In genomic region chr13:113491982-113492381, GRCh38 we compare ENCODE assay signal across 9 cellular contexts. TPM values are rescaled to one million over a fixed set of nuclear protein-coding genes. Genes with fewer than 3 reads are reported as not detected.
DNase-seq lines count a peak whose midpoint lies in the region; ATAC-seq and TF ChIP-seq lines count a peak whose summit lies in the region.
"Had no signal": no experiment of that assay in that cellular context is flagged by ENCODE, and none has a peak within 500 bp of the region (broad histone marks: within the 10 kb centered on the region; RNA-seq: fewer than 3 reads in every experiment).

No MANE protein-coding gene starts in this region.

- H3K9ac ChIP-seq in OCI-LY3 (ENCODE audit: low read length) = no peak overlapping the region
- peak overlapping the region; percentile 62 for H3K9ac ChIP-seq in endodermal cell (ENCODE audit: extremely low read depth, low read length, poor library complexity, severe bottlenecking)
- H3K9ac ChIP-seq in neuronal stem cell (ENCODE audit: low read depth, low read length, poor library complexity) = no peak overlapping the region

- H4K20me1 ChIP-seq in OCI-LY3 (ENCODE audit: insufficient read depth, low read length) = peaks cover 26% of the 10 kb centered on the region

- 64 to 67% methylated on average over 9 of the region's 9 CpGs for WGBS in endodermal cell (ENCODE audit: insufficient coverage in 1 of 2, insufficient read length in 1 of 2), 2 experiments
- WGBS in neuronal stem cell (ENCODE audit: extremely low coverage in 2 of 2, insufficient read length in 2 of 2, insufficient replicate concordance in 1 of 2), 2 donors = no CpG with 5 or more reads among the region's 9 CpGs

- H3K27ac Mint-ChIP-seq in CD4-positive, CD25-positive, alpha-beta regulatory T cell = peak overlapping the region in 2 of 3 donors; percentile 51 to 91
- H3K27ac Mint-ChIP-seq in endodermal cell = peak overlapping the region; percentile 55

- peaks cover 4% of the 10 kb centered on the region for H3K79me1 ChIP-seq in neuronal stem cell (ENCODE audit: low read depth, low read length)

- H2BK120ac ChIP-seq in neuronal stem cell (ENCODE audit: low read depth, low read length) = no peak overlapping the region

- no peak overlapping the region for H2BK12ac ChIP-seq in neuronal stem cell (ENCODE audit: low read length)

- no peak for ATAC-seq in CD4-positive, CD25-positive, alpha-beta regulatory T cell (ENCODE audit: low read depth in 2 of 2)
- ATAC-seq in HG02852 (IDR thresholded peaks at IDR 0.05; ENCODE audit: unreplicated experiment) (no peak), HG03521 (IDR thresholded peaks at IDR 0.05; ENCODE audit: unreplicated experiment) (no peak), GM19035 (IDR thresholded peaks at IDR 0.05; ENCODE audit: unreplicated experiment) (no peak)

- H3K36me3 Mint-ChIP-seq in CD4-positive, CD25-positive, alpha-beta regulatory T cell = peaks cover 16% of the 10 kb centered on the region
- H3K36me3 Mint-ChIP-seq in endodermal cell (ENCODE audit: low read depth) = peaks cover 14% of the 10 kb centered on the region

- no peak overlapping the region for H3K4ac ChIP-seq in neuronal stem cell (ENCODE audit: low read length)

- H2AK5ac ChIP-seq in neuronal stem cell (ENCODE audit: low read depth, low read length) = no peak overlapping the region

- no peak overlapping the region for H4K91ac ChIP-seq in neuronal stem cell (ENCODE audit: low read depth, low read length, poor library complexity)

- no peaks in the 10 kb centered on the region for H3K27me3 Mint-ChIP-seq in CD4-positive, CD25-positive, alpha-beta regulatory T cell
- H3K27me3 Mint-ChIP-seq in endodermal cell (ENCODE audit: insufficient read depth) = no peaks in the 10 kb centered on the region

- peaks cover 58% of the 10 kb centered on the region for H3K79me2 ChIP-seq in OCI-LY3 (ENCODE audit: low read length)

- H3K27ac ChIP-seq in CD4-positive, CD25-positive, alpha-beta regulatory T cell (ENCODE audit: insufficient read depth, low read length, poor library complexity, severe bottlenecking) = no peak overlapping the region
- H3K27ac ChIP-seq in OCI-LY3 (ENCODE audit: low read length) (no peak overlapping the region), endodermal cell (ENCODE audit: low read depth, low read length) (no peak overlapping the region), neuronal stem cell (replicated peaks; ENCODE audit: low read length) (no peak overlapping the region)

- no peaks in the 10 kb centered on the region for H3K9me3 Mint-ChIP-seq in CD4-positive, CD25-positive, alpha-beta regulatory T cell
- H3K9me3 Mint-ChIP-seq in endodermal cell = no peaks in the 10 kb centered on the region

- no peaks in the 10 kb centered on the region for H3K27me3 ChIP-seq in CD4-positive, CD25-positive, alpha-beta regulatory T cell (ENCODE audit: control insufficient read depth, insufficient read depth, low read length)
- H3K27me3 ChIP-seq in OCI-LY3 (ENCODE audit: low read depth, low read length) (no peaks in the 10 kb centered on the region), endodermal cell (ENCODE audit: control insufficient read depth, insufficient read depth, low read length, poor library complexity, severe bottlenecking) (no peaks in the 10 kb centered on the region), neuronal stem cell (ENCODE audit: control insufficient read depth in 3 of 3, insufficient read depth in 3 of 3, low read depth in 1 of 3, low read length in 3 of 3) (no peaks in the 10 kb centered on the region)

- no peak overlapping the region for H2BK5ac ChIP-seq in neuronal stem cell (ENCODE audit: low read length)

- DNase-seq in CD4-positive, CD25-positive, alpha-beta regulatory T cell = no peak
- DNase-seq in endodermal cell = no peak
- no peak for DNase-seq in neuronal stem cell (ENCODE audit: low spot score)
- DNase-seq in T-helper 9 cell = no peak
- DNase-seq: stimulated activated CD4-positive, alpha-beta T cell treated with anti-CD3 and anti-CD28 coated beads, Interleukin-15, amount 100 ng/mL, for 24 hours had no signal

- H3K4me1 Mint-ChIP-seq in CD4-positive, CD25-positive, alpha-beta regulatory T cell = peaks cover 28 to 80% (median 59%) of the 10 kb centered on the region in 4 donors
- peaks cover 62% of the 10 kb centered on the region for H3K4me1 Mint-ChIP-seq in endodermal cell

- no peak overlapping the region for H3K23ac ChIP-seq in neuronal stem cell (ENCODE audit: low read depth, low read length, poor library complexity)

- H2BK15ac ChIP-seq in neuronal stem cell (ENCODE audit: low read length) = no peak overlapping the region

- H3K4me3 ChIP-seq in CD4-positive, CD25-positive, alpha-beta regulatory T cell (ENCODE audit: low read depth, low read length) = no peak overlapping the region
- H3K4me3 ChIP-seq in OCI-LY3 (ENCODE audit: low read length) (peak overlapping the region; percentile 93), endodermal cell (ENCODE audit: low read length) (peak overlapping the region; percentile 81), neuronal stem cell (ENCODE audit: low read length in 2 of 2) (peak overlapping the region in 1 of 2 donors; percentile 78)

- H4K8ac ChIP-seq in neuronal stem cell (ENCODE audit: low read depth, low read length) = no peak overlapping the region

- peak overlapping the region; percentile 86 for H3K4me2 ChIP-seq in OCI-LY3 (ENCODE audit: low read length)
- peak overlapping the region; percentile 40 for H3K4me2 ChIP-seq in neuronal stem cell (ENCODE audit: insufficient read depth, low read length, poor library complexity, severe bottlenecking)

- no peak for TF ChIP-seq CTCF in OCI-LY3 (IDR thresholded peaks at IDR 0.05; ENCODE audit: low read depth, low read length)
- no peak for TF ChIP-seq CTCF in endodermal cell (conservative IDR thresholded peaks at IDR 0.05)

- H3K9me3 ChIP-seq in CD4-positive, CD25-positive, alpha-beta regulatory T cell (ENCODE audit: control insufficient read depth in 2 of 2, low read length in 2 of 2) = no peaks in the 10 kb centered on the region
- no peaks in the 10 kb centered on the region for H3K9me3 ChIP-seq in OCI-LY3 (ENCODE audit: insufficient read depth, low read length)
- H3K9me3 ChIP-seq in endodermal cell (ENCODE audit: control insufficient read depth, low read length) = no peaks in the 10 kb centered on the region
- no peaks in the 10 kb centered on the region for H3K9me3 ChIP-seq in neuronal stem cell (replicated peaks in 1 of 2; ENCODE audit: control insufficient read depth in 2 of 2, insufficient read depth in 1 of 2, low read depth in 1 of 2, low read length in 2 of 2)

- peak overlapping the region; percentile 52 to 92 (median 88) for H3K4me3 Mint-ChIP-seq in CD4-positive, CD25-positive, alpha-beta regulatory T cell
- H3K4me3 Mint-ChIP-seq in endodermal cell = peak overlapping the region; percentile 83

- H2AFZ ChIP-seq in OCI-LY3 (ENCODE audit: low read depth, low read length) = no peak overlapping the region
- H2AFZ ChIP-seq in neuronal stem cell (ENCODE audit: low read length) = peak overlapping the region; percentile 88

- no peak overlapping the region for H3K14ac ChIP-seq in neuronal stem cell (ENCODE audit: low read length)

- peaks cover 34% of the 10 kb centered on the region for H3K4me1 ChIP-seq in CD4-positive, CD25-positive, alpha-beta regulatory T cell (ENCODE audit: control insufficient read depth, insufficient read depth, low read length, poor library complexity, severe bottlenecking)
- peaks cover 37% of the 10 kb centered on the region for H3K4me1 ChIP-seq in OCI-LY3 (ENCODE audit: low read length)
- no peaks in the 10 kb centered on the region for H3K4me1 ChIP-seq in endodermal cell (ENCODE audit: control insufficient read depth, insufficient read depth, low read length)
- H3K4me1 ChIP-seq in neuronal stem cell (ENCODE audit: control insufficient read depth in 2 of 2, insufficient read depth in 1 of 2, low read depth in 1 of 2, low read length in 2 of 2) = peaks cover 15 to 19% of the 10 kb centered on the region in 2 donors

- no peak overlapping the region for H3K18ac ChIP-seq in neuronal stem cell (ENCODE audit: low read length)

- H3K36me3 ChIP-seq in CD4-positive, CD25-positive, alpha-beta regulatory T cell (ENCODE audit: control insufficient read depth, insufficient read depth, low read length) = peaks cover 16% of the 10 kb centered on the region
- H3K36me3 ChIP-seq in OCI-LY3 (replicated peaks; ENCODE audit: low read depth, low read length) = peaks cover 16% of the 10 kb centered on the region
- peaks cover 20% of the 10 kb centered on the region for H3K36me3 ChIP-seq in endodermal cell (ENCODE audit: control insufficient read depth, insufficient read depth, low read length)
- H3K36me3 ChIP-seq in neuronal stem cell (replicated peaks in 1 of 2; ENCODE audit: control insufficient read depth in 2 of 2, insufficient read depth in 2 of 2, low read length in 2 of 2) = peaks cover 6 to 52% of the 10 kb centered on the region in 2 donors

RNA-seq across cellular contexts. Expression of gene DCUN1D2, which starts 1.5 kb away (rescaled TPM):
- 23.0 TPM for total RNA-seq in CD4-positive, CD25-positive, alpha-beta regulatory T cell
- polyA plus RNA-seq in CD4-positive, CD25-positive, alpha-beta regulatory T cell = 10 to 100 TPM in 1 of 4 donors, 1 to 10 TPM in 3; 6.8 to 10.2 (median 9.2) TPM
- 10 to 100 TPM; 35.8 to 44.7 TPM for total RNA-seq in endodermal cell
- polyA plus RNA-seq in endodermal cell (2013, experiment 1 of 2) = 23.4 TPM
- polyA plus RNA-seq in endodermal cell (2013, experiment 2 of 2) = 23.9 TPM
- 21.3 TPM for polyA plus RNA-seq in neuronal stem cell (2013, experiment 1 of 2)
- polyA plus RNA-seq in neuronal stem cell (2013, experiment 2 of 2) = 22.2 TPM

RNA-seq across cellular contexts. Expression of gene ADPRHL1, which starts 38.7 kb away (rescaled TPM):
- total RNA-seq in CD4-positive, CD25-positive, alpha-beta regulatory T cell = 0.57 TPM
- under 1 TPM in 3 of 4 donors, not detected in 1; 0.24 to 0.64 (median 0.54) TPM for polyA plus RNA-seq in CD4-positive, CD25-positive, alpha-beta regulatory T cell
- 1 to 10 TPM; 1.6 to 2.9 TPM for total RNA-seq in endodermal cell
- 2.7 TPM for polyA plus RNA-seq in endodermal cell (2013, experiment 1 of 2)
- 3.2 TPM for polyA plus RNA-seq in endodermal cell (2013, experiment 2 of 2)
- polyA plus RNA-seq in neuronal stem cell (2013, experiment 1 of 2) = 0.47 TPM
- polyA plus RNA-seq in neuronal stem cell (2013, experiment 2 of 2) = 0.40 TPM
